Comparison of ENCODE assay signal across 8 cellular contexts in the genomic region with DNA sequence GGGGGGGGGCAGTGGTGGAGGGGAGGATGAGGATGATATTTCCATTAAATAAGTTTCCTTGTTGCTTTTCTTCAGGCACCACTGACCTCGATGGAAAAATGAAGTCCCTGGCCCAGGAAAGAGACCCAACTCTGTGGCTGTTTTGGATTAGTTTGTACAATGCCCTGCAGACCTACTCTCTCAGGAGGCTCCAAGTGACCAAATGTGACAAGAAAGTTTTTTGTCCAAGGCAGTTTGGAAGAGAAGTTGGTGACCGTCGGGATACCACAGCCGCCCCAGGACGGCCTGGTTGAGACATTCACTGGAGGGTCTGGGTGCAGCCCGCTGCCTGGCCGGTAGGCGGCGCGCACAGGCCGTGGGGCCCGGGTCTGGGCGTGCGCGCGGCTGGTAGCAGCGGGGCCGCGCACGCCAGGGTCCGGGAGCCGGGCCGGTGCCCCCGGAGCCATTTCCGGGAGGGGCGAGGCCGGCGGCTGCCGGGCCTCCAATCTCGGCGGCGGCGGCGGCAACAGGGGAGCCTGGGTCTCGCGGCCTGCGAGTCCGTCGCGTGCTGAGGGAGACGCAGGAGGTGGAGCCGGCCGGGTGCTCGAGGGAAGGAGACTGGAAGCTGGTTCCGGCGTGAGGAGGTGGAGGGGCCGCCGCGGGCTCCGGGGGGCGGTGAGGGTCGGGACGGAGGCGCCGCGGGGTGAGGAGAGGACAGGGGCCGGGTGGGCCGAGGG. TPM values are rescaled to one million over a fixed set of nuclear protein-coding genes. Genes with fewer than 3 reads are reported as not detected.
DNase-seq lines count a peak whose midpoint lies in the region; ATAC-seq and TF ChIP-seq lines count a peak whose summit lies in the region.

A gene with protein sequence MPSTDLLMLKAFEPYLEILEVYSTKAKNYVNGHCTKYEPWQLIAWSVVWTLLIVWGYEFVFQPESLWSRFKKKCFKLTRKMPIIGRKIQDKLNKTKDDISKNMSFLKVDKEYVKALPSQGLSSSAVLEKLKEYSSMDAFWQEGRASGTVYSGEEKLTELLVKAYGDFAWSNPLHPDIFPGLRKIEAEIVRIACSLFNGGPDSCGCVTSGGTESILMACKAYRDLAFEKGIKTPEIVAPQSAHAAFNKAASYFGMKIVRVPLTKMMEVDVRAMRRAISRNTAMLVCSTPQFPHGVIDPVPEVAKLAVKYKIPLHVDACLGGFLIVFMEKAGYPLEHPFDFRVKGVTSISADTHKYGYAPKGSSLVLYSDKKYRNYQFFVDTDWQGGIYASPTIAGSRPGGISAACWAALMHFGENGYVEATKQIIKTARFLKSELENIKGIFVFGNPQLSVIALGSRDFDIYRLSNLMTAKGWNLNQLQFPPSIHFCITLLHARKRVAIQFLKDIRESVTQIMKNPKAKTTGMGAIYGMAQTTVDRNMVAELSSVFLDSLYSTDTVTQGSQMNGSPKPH (plus strand): TSS at position 445 of the 716 bp plus-strand sequence. CDS start 906 bp downstream, outside the sequence.

- H3K4me3 Mint-ChIP-seq in IgD-negative memory B cell, result peak within 1 kb of the TSS; percentile 83 to 97 (median 92)

- H3K4me1 Mint-ChIP-seq in IgD-negative memory B cell, result peaks cover 6 to 25% (median 23%) of the 10 kb centered on the region in 3 donors

- peaks cover 10% of the 10 kb centered on the region for H3K4me1 ChIP-seq in SJSA1 (replicated peaks)
- H3K4me1 ChIP-seq in foreskin keratinocyte, result no peaks in the 10 kb centered on the region
- H3K4me1 ChIP-seq in neuron (ENCODE audit: insufficient read depth, low read length), result no peaks in the 10 kb centered on the region

- H3K36me3 Mint-ChIP-seq in IgD-negative memory B cell, result peaks cover 3% of the 10 kb centered on the region

- H3K9me3 Mint-ChIP-seq in IgD-negative memory B cell, result no peaks in the 10 kb centered on the region

- peak; percentile 11 for DNase-seq in DMS79 (lab: John Stamatoyannopoulos, UW)
- peak; percentile 82 to 83 for DNase-seq in SJSA1 (ENCODE audit: low read depth in 1 of 2, low spot score in 2 of 2)
- peak; percentile 63 to 84 (median 71) for DNase-seq in activated naive CD4-positive, alpha-beta T cell (lab: John Stamatoyannopoulos, UW)
- peak in 1 of 2 donors; percentile 58 for DNase-seq in foreskin keratinocyte
- DNase-seq in stromal cell of bone marrow (ENCODE audit: low read depth), result peak; percentile 63

- H2AFZ ChIP-seq in neuron (ENCODE audit: low read depth, low read length), result peak within 1 kb of the TSS; percentile 64

- ATAC-seq in GM21526 (IDR thresholded peaks at IDR 0.05; ENCODE audit: low FRiP score, unreplicated experiment) (peak; percentile 84), foreskin keratinocyte (peak; percentile 78)

- H3K4me3 ChIP-seq in SJSA1 (peak within 1 kb of the TSS; percentile 89), neuron (ENCODE audit: low read length) (peak within 1 kb of the TSS; percentile 98)

- H3K27me3 ChIP-seq in SJSA1 (replicated peaks) (no peaks in the 10 kb centered on the region), foreskin keratinocyte (peaks cover 3% of the 10 kb centered on the region), neuron (ENCODE audit: insufficient read depth, low read length) (no peaks in the 10 kb centered on the region)

- peak; percentile 99 for TF ChIP-seq CTCF in foreskin keratinocyte (conservative IDR thresholded peaks at IDR 0.05)

- H3K27ac Mint-ChIP-seq in IgD-negative memory B cell, result peak within 1 kb of the TSS; percentile 79 to 98 (median 92)

- H3K36me3 ChIP-seq in SJSA1 (peaks cover 34% of the 10 kb centered on the region), neuron (ENCODE audit: insufficient read depth, low read length) (peaks cover 20% of the 10 kb centered on the region)

- no peaks in the 10 kb centered on the region for H3K27me3 Mint-ChIP-seq in IgD-negative memory B cell

- H3K27ac ChIP-seq in SJSA1 (peak within 1 kb of the TSS; percentile 89), foreskin keratinocyte (peak within 1 kb of the TSS; percentile 72)

- H3K9me3 ChIP-seq in SJSA1 (replicated peaks), result no peaks in the 10 kb centered on the region
- no peaks in the 10 kb centered on the region for H3K9me3 ChIP-seq in neuron (ENCODE audit: low read length)

RNA-seq across cellular contexts. Expression of the gene that starts here (rescaled TPM):
- 12.0 TPM for polyA plus RNA-seq in IgD-negative memory B cell
- 58.3 and 77.2 TPM in 2 replicates for total RNA-seq in SJSA1 (2014; rRNA removed; shearing (Covaris generic))
- total RNA-seq in foreskin keratinocyte, result 37.6 and 49.7 TPM in 2 replicates
- 14.0 and 15.8 TPM in 2 replicates for polyA plus RNA-seq in foreskin keratinocyte
